In the genomic region with DNA sequence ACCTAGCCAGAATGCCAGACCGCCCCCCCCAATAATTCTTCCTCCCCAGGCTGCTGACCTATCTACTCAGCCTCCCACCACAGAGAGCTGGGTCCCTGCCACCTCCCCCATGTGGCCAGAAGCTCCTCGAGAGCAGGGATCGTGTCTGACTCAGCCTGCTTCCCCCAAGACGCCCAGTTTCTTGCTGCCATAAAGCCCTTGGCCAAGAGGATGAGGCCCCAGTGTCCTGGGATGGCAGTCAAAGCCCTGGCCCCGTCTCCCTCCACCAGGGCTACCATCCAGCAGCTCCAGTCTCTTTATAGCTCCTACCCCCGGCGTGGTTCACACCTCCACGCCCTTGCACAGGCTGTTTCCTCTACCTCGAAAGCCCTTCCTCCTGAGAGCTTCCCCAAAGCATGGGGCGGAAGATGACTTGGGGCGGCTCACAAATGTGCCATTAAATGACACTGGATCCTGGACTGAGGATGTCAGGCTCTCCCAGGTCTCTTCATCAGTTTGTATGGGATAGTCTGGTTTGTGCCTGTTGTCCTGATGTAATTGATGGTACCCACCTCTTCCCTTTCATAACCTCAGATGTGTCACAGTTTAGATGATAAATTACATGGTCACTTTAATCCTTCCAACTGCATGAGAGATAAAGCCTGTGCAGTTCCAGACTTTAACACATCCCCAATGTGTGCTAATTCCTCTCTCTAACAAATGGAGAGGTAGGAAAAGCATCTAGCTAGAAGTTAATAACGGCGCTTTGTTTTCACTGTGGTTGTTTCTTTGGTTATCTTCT, we compare ENCODE assay signal across 11 cellular contexts. TPM values are rescaled to one million over a fixed set of nuclear protein-coding genes. Genes with fewer than 3 reads are reported as not detected.
DNase-seq lines count a peak whose midpoint lies in the region; ATAC-seq and TF ChIP-seq lines count a peak whose summit lies in the region.
"Had no signal": no experiment of that assay in that cellular context is flagged by ENCODE, and none has a peak within 500 bp of the region (broad histone marks: within the 10 kb centered on the region; RNA-seq: fewer than 3 reads in every experiment).

No MANE protein-coding gene starts in this region.

- no peak overlapping the region for H3K27ac Mint-ChIP-seq in activated CD4-positive, alpha-beta memory T cell treated with anti-CD3 and anti-CD28 coated beads for 36 hours
- H3K27ac Mint-ChIP-seq: activated naive CD8-positive, alpha-beta T cell; T-helper 1 cell treated with Interleukin-12 subunit alpha and Interleukin-12 subunit beta and Interleukin-4 antibody, amounts not matched to agents 30 μg/mL and 1 μg/mL, for 36 hours had no signal

- H3F3A ChIP-seq in MM.1S (ENCODE audit: insufficient read depth, low read length): no peaks in the 10 kb centered on the region

- TF ChIP-seq CTCF in HEK293 (tag by site-specific recombination; IDR thresholded peaks at IDR 0.05) (no peak), MM.1S (IDR thresholded peaks at IDR 0.05; ENCODE audit: low read length) (no peak)

- no peaks in the 10 kb centered on the region for H3K36me3 Mint-ChIP-seq in activated CD4-positive, alpha-beta memory T cell treated with anti-CD3 and anti-CD28 coated beads for 36 hours
- H3K36me3 Mint-ChIP-seq: activated naive CD8-positive, alpha-beta T cell had no signal

- peak; percentile 24 for ATAC-seq in left colon
- ATAC-seq in GM21825 (IDR thresholded peaks at IDR 0.05; ENCODE audit: unreplicated experiment): no peak

- POLR2A ChIA-PET in HEK293 (lab: Yijun Ruan, JAX): no interaction called here
- POLR2A ChIA-PET in activated CD4-positive, alpha-beta memory T cell treated with anti-CD3 and anti-CD28 coated beads for 36 hours (lab: Charles Lee): interaction anchor here (0.7 kb wide), 1 partner anchor 8 kb away, joined by 3 read pairs; no protein-coding TSS in a partner anchor

- no peak overlapping the region for H3K27ac ChIP-seq in HEK293 (ENCODE audit: extremely low read depth, low read depth, low read length)
- H3K27ac ChIP-seq in MM.1S (ENCODE audit: low read length): no peak overlapping the region

- H3K9ac ChIP-seq in MM.1S (ENCODE audit: low read length): no peak overlapping the region

- CTCF ChIA-PET in HEK293 (lab: Yijun Ruan, JAX): interaction anchor here (0.6 to 1.5 kb wide), 4 partner anchors 28 to 350 kb away, joined by 3 to 6 read pairs (median 4); no protein-coding TSS in a partner anchor
- CTCF ChIA-PET in activated CD4-positive, alpha-beta memory T cell treated with anti-CD3 and anti-CD28 coated beads for 36 hours (lab: Charles Lee): interaction anchor here (1.3 to 3.9 kb wide), 2 partner anchors 12 to 39 kb away, joined by 3 to 16 read pairs; no protein-coding TSS in a partner anchor

- H3K36me3 ChIP-seq in HEK293 (ENCODE audit: control insufficient read depth in 2 of 2, insufficient read depth in 1 of 2, low read length in 2 of 2) (peaks cover 0 to 9% of the 10 kb centered on the region in 2 experiments; a peak in 1 of 3 replicates), MM.1S (replicated peaks; ENCODE audit: insufficient read depth, low read length) (no peaks in the 10 kb centered on the region)

- no peaks in the 10 kb centered on the region for H3K27me3 ChIP-seq in MM.1S (replicated peaks; ENCODE audit: insufficient read depth, low read length)

- H3K4me2 ChIP-seq in MM.1S (ENCODE audit: low read depth, low read length): no peak overlapping the region

- no peaks in the 10 kb centered on the region for H4K20me1 ChIP-seq in MM.1S (ENCODE audit: insufficient read depth, low read length)

- H3K4me1 ChIP-seq in HEK293 (ENCODE audit: control insufficient read depth, insufficient read depth, low read length) (no peaks in the 10 kb centered on the region; the same call in 1 of the 2 replicates), MM.1S (ENCODE audit: low read length) (peaks cover 2% of the 10 kb centered on the region)

- H3K9me3 Mint-ChIP-seq in activated CD4-positive, alpha-beta memory T cell treated with anti-CD3 and anti-CD28 coated beads for 36 hours: no peaks in the 10 kb centered on the region
- H3K9me3 Mint-ChIP-seq: T-helper 1 cell treated with Interleukin-12 subunit alpha and Interleukin-12 subunit beta and Interleukin-4 antibody, amounts not matched to agents 30 μg/mL and 1 μg/mL, for 36 hours had no signal

- intact Hi-C loops in activated CD4-positive, alpha-beta memory T cell treated with anti-CD3 and anti-CD28 coated beads for 36 hours (cut with micrococcal nuclease): no loop called here
- intact Hi-C loops in left colon (cut with DNase I, micrococcal nuclease): no loop called here

- H3K4me3 ChIP-seq in HEK293 (ENCODE audit: low read depth, low read length) (no peak overlapping the region), MM.1S (ENCODE audit: low read length) (no peak overlapping the region)

- peaks cover 1% of the 10 kb centered on the region for H3K27me3 Mint-ChIP-seq in activated CD4-positive, alpha-beta memory T cell treated with anti-CD3 and anti-CD28 coated beads for 36 hours

- H3K9me3 ChIP-seq in HEK293 (ENCODE audit: control insufficient read depth, insufficient read depth, low read depth, low read length) (no peaks in the 10 kb centered on the region), MM.1S (replicated peaks; ENCODE audit: insufficient read depth, low read length) (no peaks in the 10 kb centered on the region)

- H2AFZ ChIP-seq in MM.1S (ENCODE audit: low read length): no peak overlapping the region

- no peak overlapping the region for H3K4me3 Mint-ChIP-seq in activated CD4-positive, alpha-beta memory T cell treated with anti-CD3 and anti-CD28 coated beads for 36 hours
- H3K4me3 Mint-ChIP-seq: activated naive CD8-positive, alpha-beta T cell; T-helper 1 cell treated with Interleukin-12 subunit alpha and Interleukin-12 subunit beta and Interleukin-4 antibody, amounts not matched to agents 30 μg/mL and 1 μg/mL, for 36 hours had no signal

- DNase-seq in CD1c-positive myeloid dendritic cell (ENCODE audit: extremely low spot score) (peak; percentile 53), left colon (no peak), DMS53 treated with DMSO at 0.1 percent for 48 hours (lab: John Stamatoyannopoulos, UW; ENCODE audit: unreplicated experiment) (no peak), MM.1S (no peak), NCI-H82 treated with DMSO at 0.1 percent for 48 hours (lab: John Stamatoyannopoulos, UW; ENCODE audit: unreplicated experiment) (no peak)
- DNase-seq in activated CD4-positive, alpha-beta memory T cell treated with anti-CD3 and anti-CD28 coated beads for 36 hours: peak; percentile 26
- DNase-seq: NCI-H2029 had no signal

- no peaks in the 10 kb centered on the region for H3K9me2 ChIP-seq in MM.1S (replicated peaks; ENCODE audit: insufficient read depth, low read length)

- H3K4me1 Mint-ChIP-seq in activated CD4-positive, alpha-beta memory T cell treated with anti-CD3 and anti-CD28 coated beads for 36 hours (ENCODE audit: low read depth): peaks cover 15% of the 10 kb centered on the region

- no peaks in the 10 kb centered on the region for H3K79me2 ChIP-seq in MM.1S (ENCODE audit: low read length)

TF ChIP-seq in HEK293, 187 proteins besides CTCF, POLR2A, EP300 and RAD21 (continues in another document):
- TF ChIP-seq MYNN (tag by site-specific recombination; IDR thresholded peaks at IDR 0.05; ENCODE audit: borderline replicate concordance): no peak
- TF ChIP-seq ZFHX2 (tag by site-specific recombination; conservative IDR thresholded peaks at IDR 0.05): peak; percentile 34
- TF ChIP-seq ZNF2 (tag by site-specific recombination; IDR thresholded peaks at IDR 0.05): no peak
- TF ChIP-seq ZSCAN23 (tag by site-specific recombination; IDR thresholded peaks at IDR 0.05): no peak
- TF ChIP-seq GLIS1 (tag by site-specific recombination; IDR thresholded peaks at IDR 0.05): no peak
- TF ChIP-seq ZNF398 (tag by site-specific recombination; IDR thresholded peaks at IDR 0.05): peak; percentile 85
- TF ChIP-seq ZNF18 (tag by site-specific recombination; IDR thresholded peaks at IDR 0.05): 0 out of 2 replicates have a peak, but pooled peaks have one; percentile 30
- TF ChIP-seq ZNF837 (tag by site-specific recombination; IDR thresholded peaks at IDR 0.05): no peak
- TF ChIP-seq SP7 (tag by site-specific recombination; IDR thresholded peaks at IDR 0.05): peak; percentile 64
- no peak for TF ChIP-seq ZNF292 (tag by site-specific recombination; IDR thresholded peaks at IDR 0.05; ENCODE audit: borderline replicate concordance, low read depth)

RNA-seq across cellular contexts. Expression of gene ADGRB2, which starts 13.1 kb away (rescaled TPM):
- 1 to 10 TPM; 1.6 to 1.7 TPM for total RNA-seq in activated CD4-positive, alpha-beta memory T cell treated with anti-CD3 and anti-CD28 coated beads for 36 hours
- total RNA-seq in left colon: under 1 TPM; 0.79 to 0.89 TPM

RNA-seq across cellular contexts. Expression of gene COL16A1, which starts 47.2 kb away (rescaled TPM):
- total RNA-seq in activated CD4-positive, alpha-beta memory T cell treated with anti-CD3 and anti-CD28 coated beads for 36 hours: under 1 TPM; 0.12 to 0.45 TPM
- total RNA-seq in left colon: 10 to 100 TPM; 15.7 to 23.3 TPM

Comparison
In these comparisons a context has a peak if more than half of its experiments do, and no peak if none do; other contexts are left out.
1. DNase-seq: peak in CD1c-positive myeloid dendritic cell (single experiment) and activated CD4-positive, alpha-beta memory T cell treated with anti-CD3 and anti-CD28 coated beads for 36 hours (single experiment); none in left colon (0 of 2), DMS53 treated with DMSO at 0.1 percent for 48 hours (single experiment), MM.1S (single experiment) and NCI-H82 treated with DMSO at 0.1 percent for 48 hours (single experiment).
2. RNA of gene COL16A1, which starts 47.2 kb away (total RNA-seq): 15.7 to 23.3 TPM in left colon; 0.12 to 0.45 TPM in activated CD4-positive, alpha-beta memory T cell treated with anti-CD3 and anti-CD28 coated beads for 36 hours; every median in the first group is over 10 times any median in the second.